9 cellular contexts compared by ENCODE assay signal in genomic region chr5:138789771-138790242, GRCh38. TPM values are rescaled to one million over a fixed set of nuclear protein-coding genes. Genes with fewer than 3 reads are reported as not detected.
DNase-seq lines count a peak whose midpoint lies in the region; ATAC-seq and TF ChIP-seq lines count a peak whose summit lies in the region.
"Had no signal": no experiment of that assay in that cellular context is flagged by ENCODE, and none has a peak within 500 bp of the region (broad histone marks: within the 10 kb centered on the region; RNA-seq: fewer than 3 reads in every experiment).

No MANE protein-coding gene starts in this region.

- CTCF ChIA-PET in activated CD8-positive, alpha-beta T cell treated with anti-CD3 and anti-CD28 coated beads for 36 hours (lab: Charles Lee) = interaction anchor here (0.6 to 4.6 kb wide), 43 partner anchors 9 to 482 kb away, joined by 3 to 45 read pairs (median 4); no protein-coding TSS in a partner anchor

- ATAC-seq in activated CD8-positive, alpha-beta T cell treated with anti-CD3 and anti-CD28 coated beads for 36 hours = peak; percentile 56
- no peak for ATAC-seq in HG03469 (IDR thresholded peaks at IDR 0.05; ENCODE audit: unreplicated experiment)

- H3K4me1 Mint-ChIP-seq in activated CD4-positive, alpha-beta T cell treated with anti-CD3 and anti-CD28 coated beads, Interleukin-2, amount 10 ng/mL, durations not matched to agents 24 days and 14 days = peaks cover 11% of the 10 kb centered on the region
- peaks cover 30% of the 10 kb centered on the region for H3K4me1 Mint-ChIP-seq in activated CD8-positive, alpha-beta T cell treated with anti-CD3 and anti-CD28 coated beads for 36 hours (ENCODE audit: low read depth)

- no peak overlapping the region for H3K27ac ChIP-seq in vagina

- DNase-seq in activated CD4-positive, alpha-beta T cell treated with anti-CD3 and anti-CD28 coated beads, Interleukin-2, amount 10 ng/mL, durations not matched to agents 24 days and 14 days = peak; percentile 70
- DNase-seq in activated CD4-positive, alpha-beta T cell treated with anti-CD3 and anti-CD28 coated beads, Interleukin-2, amount 50 U/mL, for 1 hour = no peak
- peak; percentile 55 for DNase-seq in LHCN-M2 (ENCODE audit: low read depth)
- peak; percentile 13 for DNase-seq in activated CD8-positive, alpha-beta T cell treated with anti-CD3 and anti-CD28 coated beads for 36 hours
- DNase-seq in iPS-NIHi11 (ENCODE audit: low spot score) = peak; percentile 61
- DNase-seq in vagina (ENCODE audit: extremely low spot score in 2 of 2) = no peak
- DNase-seq in NCI-H2107 (lab: John Stamatoyannopoulos, UW) = no peak

- POLR2A ChIA-PET in activated CD8-positive, alpha-beta T cell treated with anti-CD3 and anti-CD28 coated beads for 36 hours (lab: Charles Lee) = no interaction called here

- no peaks in the 10 kb centered on the region for H3K36me3 ChIP-seq in vagina

- no peaks in the 10 kb centered on the region for H3K9me3 ChIP-seq in vagina

- peaks cover 34% of the 10 kb centered on the region for H3K4me1 ChIP-seq in vagina

- H3K27me3 Mint-ChIP-seq in activated CD4-positive, alpha-beta T cell treated with anti-CD3 and anti-CD28 coated beads, Interleukin-2, amount 10 ng/mL, durations not matched to agents 24 days and 14 days = peaks cover 11% of the 10 kb centered on the region
- peaks cover 55% of the 10 kb centered on the region for H3K27me3 Mint-ChIP-seq in activated CD8-positive, alpha-beta T cell treated with anti-CD3 and anti-CD28 coated beads for 36 hours

- TF ChIP-seq CTCF in activated CD8-positive, alpha-beta T cell treated with anti-CD3 and anti-CD28 coated beads for 36 hours (IDR thresholded peaks at IDR 0.05) = peak; percentile 70
- TF ChIP-seq CTCF in vagina (IDR thresholded peaks at IDR 0.05) = no peak

- peaks cover 1% of the 10 kb centered on the region for H3K36me3 Mint-ChIP-seq in activated CD4-positive, alpha-beta T cell treated with anti-CD3 and anti-CD28 coated beads, Interleukin-2, amount 10 ng/mL, durations not matched to agents 24 days and 14 days (ENCODE audit: low read depth)
- no peaks in the 10 kb centered on the region for H3K36me3 Mint-ChIP-seq in activated CD8-positive, alpha-beta T cell treated with anti-CD3 and anti-CD28 coated beads for 36 hours (ENCODE audit: low read depth)
- H3K36me3 Mint-ChIP-seq: activated naive CD4-positive, alpha-beta T cell treated with anti-CD3 and anti-CD28 coated beads, Interleukin-2, amount 50 U/mL, for 72 hours had no signal

- H3K27ac Mint-ChIP-seq in activated CD4-positive, alpha-beta T cell treated with anti-CD3 and anti-CD28 coated beads, Interleukin-2, amount 10 ng/mL, durations not matched to agents 24 days and 14 days = no peak overlapping the region
- H3K27ac Mint-ChIP-seq in activated CD8-positive, alpha-beta T cell treated with anti-CD3 and anti-CD28 coated beads for 36 hours = no peak overlapping the region
- H3K27ac Mint-ChIP-seq: activated naive CD4-positive, alpha-beta T cell treated with anti-CD3 and anti-CD28 coated beads, Interleukin-2, amount 50 U/mL, for 72 hours had no signal

- TF ChIP-seq POLR2A in vagina (IDR thresholded peaks at IDR 0.05) = no peak

- H3K4me3 ChIP-seq in vagina = no peak overlapping the region

- no peaks in the 10 kb centered on the region for H3K27me3 ChIP-seq in vagina

- H3K4me3 Mint-ChIP-seq in activated CD4-positive, alpha-beta T cell treated with anti-CD3 and anti-CD28 coated beads, Interleukin-2, amount 10 ng/mL, durations not matched to agents 24 days and 14 days = no peak overlapping the region
- no peak overlapping the region for H3K4me3 Mint-ChIP-seq in activated CD8-positive, alpha-beta T cell treated with anti-CD3 and anti-CD28 coated beads for 36 hours

- H3K9me3 Mint-ChIP-seq in activated CD4-positive, alpha-beta T cell treated with anti-CD3 and anti-CD28 coated beads, Interleukin-2, amount 10 ng/mL, durations not matched to agents 24 days and 14 days = no peaks in the 10 kb centered on the region
- H3K9me3 Mint-ChIP-seq in activated CD8-positive, alpha-beta T cell treated with anti-CD3 and anti-CD28 coated beads for 36 hours = no peaks in the 10 kb centered on the region
- H3K9me3 Mint-ChIP-seq: activated naive CD4-positive, alpha-beta T cell treated with anti-CD3 and anti-CD28 coated beads, Interleukin-2, amount 50 U/mL, for 72 hours had no signal

- intact Hi-C loops in activated CD4-positive, alpha-beta T cell treated with anti-CD3 and anti-CD28 coated beads, Interleukin-2, amount 10 ng/mL, durations not matched to agents 24 days and 14 days (cut with micrococcal nuclease) = loop anchor here (2.0 kb wide), 1 partner anchor 473 kb away; no protein-coding TSS in a partner anchor
- intact Hi-C loops in activated CD8-positive, alpha-beta T cell treated with anti-CD3 and anti-CD28 coated beads for 36 hours (cut with micrococcal nuclease) = no loop called here
- intact Hi-C loops in vagina (cut with DNase I) = no loop called here

RNA-seq across cellular contexts. Expression of gene CTNNA1, which starts 36.6 kb away (rescaled TPM):
- total RNA-seq in activated CD4-positive, alpha-beta T cell treated with anti-CD3 and anti-CD28 coated beads, Interleukin-2, amount 10 ng/mL, durations not matched to agents 24 days and 14 days = 58.7 and 78.6 TPM in 2 replicates
- total RNA-seq in LHCN-M2 (2014; rRNA removed) = 225 and 232 TPM in 2 replicates
- 195 TPM for polyA plus RNA-seq in LHCN-M2 (2012)
- total RNA-seq in activated CD8-positive, alpha-beta T cell treated with anti-CD3 and anti-CD28 coated beads for 36 hours = 10 to 100 TPM; 77.3 to 85.6 TPM
- total RNA-seq in vagina = 304 TPM

Comparison
In these comparisons a context has a peak if more than half of its experiments do, and no peak if none do; other contexts are left out.
1. DNase-seq: peak in activated CD4-positive, alpha-beta T cell treated with anti-CD3 and anti-CD28 coated beads, Interleukin-2, amount 10 ng/mL, durations not matched to agents 24 days and 14 days (single experiment), LHCN-M2 (single experiment), activated CD8-positive, alpha-beta T cell treated with anti-CD3 and anti-CD28 coated beads for 36 hours (single experiment) and iPS-NIHi11 (single experiment); none in activated CD4-positive, alpha-beta T cell treated with anti-CD3 and anti-CD28 coated beads, Interleukin-2, amount 50 U/mL, for 1 hour (single experiment), vagina (0 of 2) and NCI-H2107 (single experiment).